In genomic region chr9:95963659-95964058, GRCh38 we compare ENCODE assay signal across 34 cellular contexts.
"Had no signal": no experiment of that assay in that cellular context is flagged by ENCODE, and none has a peak within 500 bp of the region (broad histone marks: within the 10 kb centered on the region; RNA-seq: fewer than 3 reads in every experiment).

No MANE protein-coding gene starts in this region.

- DNase-seq: activated B cell treated with CpG ODN at 0.5 μM for 24 hours; activated CD4-positive, alpha-beta memory T cell treated with anti-CD3 and anti-CD28 coated beads for 36 hours; activated CD4-positive, alpha-beta T cell treated with anti-CD3 and anti-CD28 coated beads for 4 hours; activated CD4-positive, alpha-beta T cell treated with anti-CD3 and anti-CD28 coated beads, Interleukin-2, amount 10 ng/mL, durations not matched to agents 24 days and 14 days; activated CD4-positive, alpha-beta T cell treated with anti-CD3 and anti-CD28 coated beads, Interleukin-2, amount 50 U/mL, for 1 hour; activated CD4-positive, alpha-beta T cell treated with anti-CD3 and anti-CD28 coated beads, Interleukin-2, amount 50 U/mL, for 4 hours; activated CD4-positive, CD25-positive, alpha-beta regulatory T cell treated with anti-CD3 and anti-CD28 coated beads, Interleukin-2, amount 50 U/mL, for 72 hours; activated CD8-positive, alpha-beta memory T cell treated with anti-CD3 and anti-CD28 coated beads, Interleukin-2, amount 50 U/mL, for 4 hours; activated CD8-positive, alpha-beta T cell treated with anti-CD3 and anti-CD28 coated beads for 36 hours; activated effector memory CD4-positive, alpha-beta T cell treated with anti-CD3 and anti-CD28 coated beads, Interleukin-2, amount 50 U/mL, for 16 hours; activated gamma-delta T cell treated with Interleukin-2 at 50 U/mL for 16 hours; activated naive CD4-positive, alpha-beta T cell; activated naive CD4-positive, alpha-beta T cell treated with anti-CD3 and anti-CD28 coated beads for 36 hours; activated naive CD4-positive, alpha-beta T cell treated with anti-CD3 and anti-CD28 coated beads, Interleukin-2, amount 50 U/mL, for 16 hours; activated naive CD8-positive, alpha-beta T cell treated with anti-CD3 and anti-CD28 coated beads for 36 hours; activated T-cell treated with anti-CD3 and anti-CD28 coated beads for 4 hours; activated T-cell treated with anti-CD3 and anti-CD28 coated beads, Interleukin-2, amount 50 U/mL, for 1 hour; activated T-cell treated with anti-CD3 and anti-CD28 coated beads, Interleukin-2, amount 50 U/mL, for 4 hours; activated T-cell treated with anti-CD3 and anti-CD28 coated beads, Interleukin-2, amount 50 U/mL, for 72 hours; adrenal gland; amniotic stem cell; aorta; body of pancreas; brain microvascular endothelial cell; central memory CD4-positive, alpha-beta T cell; T-cell; T-helper 2 cell; T-helper 9 cell had no signal

- H3K4me3 Mint-ChIP-seq: activated B cell treated with CpG ODN at 0.5 μM for 24 hours; activated CD4-positive, alpha-beta memory T cell treated with anti-CD3 and anti-CD28 coated beads for 36 hours; activated CD4-positive, alpha-beta T cell treated with anti-CD3 and anti-CD28 coated beads, Interleukin-2, amount 10 ng/mL, durations not matched to agents 24 days and 14 days; activated CD8-positive, alpha-beta T cell treated with anti-CD3 and anti-CD28 coated beads for 36 hours; activated naive CD4-positive, alpha-beta T cell treated with anti-CD3 and anti-CD28 coated beads for 36 hours; activated naive CD8-positive, alpha-beta T cell treated with anti-CD3 and anti-CD28 coated beads for 36 hours; activated T-cell treated with anti-CD3 and anti-CD28 coated beads, Interleukin-2, amount 50 U/mL, for 4 hours; activated T-cell treated with anti-CD3 and anti-CD28 coated beads, Interleukin-2, amount 50 U/mL, for 72 hours; activated T-helper 1 cell treated with anti-CD3 and anti-CD28 coated beads, Interleukin-12 subunit alpha, Interleukin-12 subunit beta, Interleukin-2, Interleukin-4 antibody, amounts not matched to agents 30 ng/mL and 10 ng/mL and 1 ng/mL, durations not matched to agents 14 hours and 24 hours and 36 hours; activated T-helper 17 cell treated with anti-CD3 and anti-CD28 coated beads, Interleukin-2, amount 50 U/mL, for 72 hours; T-cell; T-helper 2 cell treated with Interferon-gamma antibody and Interleukin-4, amounts not matched to agents 5 μg/mL and 100 μg/mL, for 36 hours had no signal

- H3K27me3 Mint-ChIP-seq: activated B cell treated with CpG ODN at 0.5 μM for 24 hours; activated CD4-positive, alpha-beta memory T cell treated with anti-CD3 and anti-CD28 coated beads for 36 hours; activated CD4-positive, alpha-beta T cell treated with anti-CD3 and anti-CD28 coated beads, Interleukin-2, amount 10 ng/mL, durations not matched to agents 24 days and 14 days; activated CD8-positive, alpha-beta T cell treated with anti-CD3 and anti-CD28 coated beads for 36 hours; activated naive CD8-positive, alpha-beta T cell treated with anti-CD3 and anti-CD28 coated beads for 36 hours; activated T-helper 17 cell treated with anti-CD3 and anti-CD28 coated beads, Interleukin-2, amount 50 U/mL, for 72 hours; T-cell had no signal

- ATAC-seq: activated CD8-positive, alpha-beta T cell treated with anti-CD3 and anti-CD28 coated beads for 36 hours; activated naive CD4-positive, alpha-beta T cell treated with anti-CD3 and anti-CD28 coated beads, Interleukin-2, amount 50 U/mL, for 72 hours; activated T-cell treated with anti-CD3 and anti-CD28 coated beads, Interleukin-2, amount 50 U/mL, for 4 hours; activated T-cell treated with anti-CD3 and anti-CD28 coated beads, Interleukin-2, amount 50 U/mL, for 72 hours; activated T-helper 17 cell treated with anti-CD3 and anti-CD28 coated beads, Interleukin-2, amount 50 U/mL, for 72 hours; body of pancreas; T-cell had no signal

- H3K4me3 ChIP-seq: adrenal gland, body of pancreas, breast epithelium had no signal

- H3K27me3 ChIP-seq: adrenal gland, brain microvascular endothelial cell, breast epithelium had no signal

- H3K4me1 Mint-ChIP-seq: activated B cell treated with CpG ODN at 0.5 μM for 24 hours; activated naive CD8-positive, alpha-beta T cell treated with anti-CD3 and anti-CD28 coated beads for 36 hours; activated T-helper 17 cell treated with anti-CD3 and anti-CD28 coated beads, Interleukin-2, amount 50 U/mL, for 72 hours; T-cell had no signal

- H3K4me1 ChIP-seq: adrenal gland, body of pancreas, breast epithelium had no signal

- H3K27ac ChIP-seq: adrenal gland, body of pancreas, brain microvascular endothelial cell, breast epithelium, VCaP had no signal

- H3K36me3 ChIP-seq: adrenal gland, brain microvascular endothelial cell, breast epithelium had no signal

- H3K27ac Mint-ChIP-seq: activated B cell treated with CpG ODN at 0.5 μM for 24 hours; activated CD4-positive, alpha-beta memory T cell treated with anti-CD3 and anti-CD28 coated beads for 36 hours; activated CD8-positive, alpha-beta T cell treated with anti-CD3 and anti-CD28 coated beads for 36 hours; activated naive CD4-positive, alpha-beta T cell treated with anti-CD3 and anti-CD28 coated beads for 36 hours; activated naive CD4-positive, alpha-beta T cell treated with anti-CD3 and anti-CD28 coated beads, Interleukin-2, amount 50 U/mL, for 72 hours; activated naive CD8-positive, alpha-beta T cell treated with anti-CD3 and anti-CD28 coated beads for 36 hours; activated T-cell treated with anti-CD3 and anti-CD28 coated beads, Interleukin-2, amount 50 U/mL, for 72 hours; activated T-helper 1 cell treated with anti-CD3 and anti-CD28 coated beads, Interleukin-12 subunit alpha, Interleukin-12 subunit beta, Interleukin-2, Interleukin-4 antibody, amounts not matched to agents 30 ng/mL and 10 ng/mL and 1 ng/mL, durations not matched to agents 14 hours and 24 hours and 36 hours; activated T-helper 17 cell treated with anti-CD3 and anti-CD28 coated beads, Interleukin-2, amount 50 U/mL, for 72 hours; T-cell; T-helper 2 cell treated with Interferon-gamma antibody and Interleukin-4, amounts not matched to agents 5 μg/mL and 100 μg/mL, for 36 hours had no signal

- H3K9me3 ChIP-seq: adrenal gland, body of pancreas, breast epithelium had no signal
